18 cellular contexts compared by ENCODE assay signal in genomic region chr6:77173472-77174074, GRCh38.
DNase-seq lines count a peak whose midpoint lies in the region; ATAC-seq, FAIRE-seq and TF ChIP-seq lines count a peak whose summit lies in the region.
"Had no signal": no experiment of that assay in that cellular context is flagged by ENCODE, and none has a peak within 500 bp of the region (broad histone marks: within the 10 kb centered on the region; RNA-seq: fewer than 3 reads in every experiment).

No MANE protein-coding gene starts in this region.

- H3K9me3 ChIP-seq in A549 (no peaks in the 10 kb centered on the region), suprapubic skin (peaks cover 16% of the 10 kb centered on the region)
- H3K9me3 ChIP-seq: gastrocnemius medialis, prostate gland had no signal

- POLR2A ChIA-PET in A549 (lab: Yijun Ruan, JAX), result no interaction called here

- CTCF ChIA-PET in A549 (lab: Yijun Ruan, JAX), result interaction anchor here (1.0 kb wide), 1 partner anchor 17 kb away, joined by 3 read pairs; no protein-coding TSS in a partner anchor

- peaks cover 2% of the 10 kb centered on the region for H3K27me3 Mint-ChIP-seq in GM23338 (ENCODE audit: insufficient read depth, low read depth, poor library complexity)

- WGBS in A549 (ENCODE audit: missing lambda C conversion rate), result 69% methylated on average over 3 of the region's 7 CpGs
- 92% methylated on average over 5 of the region's 7 CpGs for WGBS in suprapubic skin

- H3K4me1 ChIP-seq in A549 (no peaks in the 10 kb centered on the region), GM23338 (ENCODE audit: insufficient read depth) (no peaks in the 10 kb centered on the region), suprapubic skin (no peaks in the 10 kb centered on the region)
- H3K4me1 ChIP-seq: gastrocnemius medialis, prostate gland, upper lobe of left lung had no signal

- TF ChIP-seq EP300 in A549 (IDR thresholded peaks at IDR 0.05) (no peak), suprapubic skin (IDR thresholded peaks at IDR 0.05) (no peak)

- H3K36me3 ChIP-seq in GM23338 (ENCODE audit: insufficient read depth) (no peaks in the 10 kb centered on the region), suprapubic skin (no peaks in the 10 kb centered on the region)
- H3K36me3 ChIP-seq: gastrocnemius medialis, prostate gland, upper lobe of left lung had no signal

- H3K9me2 ChIP-seq in GM23338 (ENCODE audit: insufficient read depth), result no peaks in the 10 kb centered on the region

- H3K4me3 ChIP-seq in A549 (no peak overlapping the region), GM23338 (no peak overlapping the region), fibroblast of villous mesenchyme (ENCODE audit: low read depth, low read length) (no peak overlapping the region), suprapubic skin (no peak overlapping the region)
- H3K4me3 ChIP-seq: gastrocnemius medialis, prostate gland, upper lobe of left lung had no signal

- H3K27ac ChIP-seq in A549 (no peak overlapping the region), GM23338 (ENCODE audit: low read depth) (no peak overlapping the region), suprapubic skin (no peak overlapping the region)
- H3K27ac ChIP-seq: gastrocnemius medialis, prostate gland, upper lobe of left lung had no signal

- no peak overlapping the region for H3K27ac Mint-ChIP-seq in GM23338
- H3K27ac Mint-ChIP-seq: activated T-cell treated with anti-CD3 and anti-CD28 coated beads, Interleukin-2, amount 50 U/mL, for 72 hours had no signal

- H3K4me1 Mint-ChIP-seq in GM23338, result no peaks in the 10 kb centered on the region

- 0 out of 5 replicates have a peak, but pooled peaks of 1 of the 2 experiments have one; percentile 7 for TF ChIP-seq RAD21 in A549 (conservative IDR thresholded peaks at IDR 0.05 in 1 of 2, IDR thresholded peaks at IDR 0.05 in 1 of 2)

- H3K4me2 ChIP-seq in A549, result no peak overlapping the region
- H3K4me2 ChIP-seq in GM23338, result no peak overlapping the region

- no peaks in the 10 kb centered on the region for H3K36me3 Mint-ChIP-seq in GM23338 (ENCODE audit: low read depth)

- TF ChIP-seq CTCF in A549 (IDR thresholded peaks at IDR 0.05) (no peak), GM23338 (conservative IDR thresholded peaks at IDR 0.05; ENCODE audit: low read depth in 2 of 2) (peak; percentile 72 to 94), fibroblast of villous mesenchyme (IDR thresholded peaks at IDR 0.05; ENCODE audit: insufficient read depth, low read depth, low read length) (peak; percentile 41), suprapubic skin (IDR thresholded peaks at IDR 0.05) (no peak)

- peak in 1 of 2 experiments; percentile 21 for DNase-seq in A549 (ENCODE audit: low read depth in 1 of 2, low spot score in 1 of 2)
- peak; percentile 66 for DNase-seq in GM23338 (ENCODE audit: low spot score)
- DNase-seq in fibroblast of villous mesenchyme (ENCODE audit: low read depth), result peak; percentile 21
- no peak for DNase-seq in suprapubic skin (ENCODE audit: low spot score in 2 of 2)
- DNase-seq in NCI-H1930 (lab: John Stamatoyannopoulos, UW), result no peak
- DNase-seq in stimulated activated CD4-positive, alpha-beta T cell treated with anti-CD3 and anti-CD28 coated beads, Interleukin-4, amount 100 ng/mL, for 4 hours, result no peak
- DNase-seq: activated CD4-positive, alpha-beta T cell treated with anti-CD3 and anti-CD28 coated beads for 4 hours; activated T-cell treated with anti-CD3 and anti-CD28 coated beads, Interleukin-2, amount 50 U/mL, for 72 hours; amniotic stem cell; DMS79; gastrocnemius medialis; MV-4-11; NCI-H446; stimulated activated CD8-positive, alpha-beta memory T cell treated with anti-CD3 and anti-CD28 coated beads, Interleukin-4, amount 100 ng/mL, for 48 hours; upper lobe of left lung had no signal

- H2AFZ ChIP-seq in GM23338, result no peak overlapping the region

- no peaks in the 10 kb centered on the region for H3K27me3 ChIP-seq in GM23338 (ENCODE audit: insufficient read depth)
- no peaks in the 10 kb centered on the region for H3K27me3 ChIP-seq in suprapubic skin
- H3K27me3 ChIP-seq: gastrocnemius medialis, upper lobe of left lung had no signal

- no peak overlapping the region for H3K4me3 Mint-ChIP-seq in GM23338
- H3K4me3 Mint-ChIP-seq: activated T-cell treated with anti-CD3 and anti-CD28 coated beads, Interleukin-2, amount 50 U/mL, for 72 hours had no signal

- TF ChIP-seq POLR2A in A549 (IDR thresholded peaks at IDR 0.05; ENCODE audit: low read length) (no peak), suprapubic skin (IDR thresholded peaks at IDR 0.05) (no peak)

- H3F3A ChIP-seq in GM23338 (replicated peaks; ENCODE audit: low read depth), result no peaks in the 10 kb centered on the region

- no peak for FAIRE-seq in A549 (lab: Jason Lieb, UNC)

- H3K79me2 ChIP-seq in GM23338 (replicated peaks; ENCODE audit: insufficient read depth), result no peaks in the 10 kb centered on the region

- no peaks in the 10 kb centered on the region for H4K20me1 ChIP-seq in GM23338 (replicated peaks; ENCODE audit: insufficient read depth)

- H3K9me3 Mint-ChIP-seq in GM23338, result no peaks in the 10 kb centered on the region; the same call in 2 of the 3 replicates

- no peak for ATAC-seq in A549
- peak; percentile 99 for ATAC-seq in GM23338
- peak; percentile 94 for ATAC-seq in SK-N-SH treated with all-trans-retinoic acid at 6 μM for 48 hours
- no peak for ATAC-seq in HG02610 (IDR thresholded peaks at IDR 0.05; ENCODE audit: unreplicated experiment)
- ATAC-seq: activated T-cell treated with anti-CD3 and anti-CD28 coated beads, Interleukin-2, amount 50 U/mL, for 72 hours; gastrocnemius medialis had no signal

TF ChIP-seq in A549, 52 proteins besides CTCF, POLR2A, EP300 and RAD21:
- TF ChIP-seq MAFK (IDR thresholded peaks at IDR 0.05; ENCODE audit: partially characterized antibody) (peak; percentile 3), CBX8 (IDR thresholded peaks at IDR 0.05) (no peak)

TF ChIP-seq in GM23338, 12 proteins besides CTCF, POLR2A, EP300 and RAD21 (continues in another document):
- no peak for TF ChIP-seq JUNB (IDR thresholded peaks at IDR 0.05; ENCODE audit: unreplicated experiment)

TF ChIP-seq in SK-N-SH treated with all-trans-retinoic acid at 6 μM for 48 hours, 23 proteins besides CTCF, POLR2A, EP300 and RAD21 (continues in another document):
- TF ChIP-seq CSDC2 (CRISPR knock-in tag; IDR thresholded peaks at IDR 0.05) (no peak), CREB5 (CRISPR knock-in tag; IDR thresholded peaks at IDR 0.05; ENCODE audit: low read depth) (no peak), PPARA (CRISPR knock-in tag; IDR thresholded peaks at IDR 0.05; ENCODE audit: borderline replicate concordance) (no peak), ZNF565 (CRISPR knock-in tag; conservative IDR thresholded peaks at IDR 0.05; ENCODE audit: low read depth) (no peak), ZFP30 (CRISPR knock-in tag; IDR thresholded peaks at IDR 0.05) (no peak), ARNTL (CRISPR knock-in tag; IDR thresholded peaks at IDR 0.05; ENCODE audit: borderline replicate concordance, low read depth) (no peak), ZNF8 (CRISPR knock-in tag; IDR thresholded peaks at IDR 0.05) (no peak), ZFP3 (CRISPR knock-in tag; IDR thresholded peaks at IDR 0.05) (no peak), TOX (CRISPR knock-in tag; IDR thresholded peaks at IDR 0.05; ENCODE audit: borderline replicate concordance) (no peak), GLIS3 (CRISPR knock-in tag; IDR thresholded peaks at IDR 0.05) (no peak), TCF4 (CRISPR knock-in tag; IDR thresholded peaks at IDR 0.05; ENCODE audit: borderline replicate concordance) (no peak)
- TF ChIP-seq, protein P1, sequence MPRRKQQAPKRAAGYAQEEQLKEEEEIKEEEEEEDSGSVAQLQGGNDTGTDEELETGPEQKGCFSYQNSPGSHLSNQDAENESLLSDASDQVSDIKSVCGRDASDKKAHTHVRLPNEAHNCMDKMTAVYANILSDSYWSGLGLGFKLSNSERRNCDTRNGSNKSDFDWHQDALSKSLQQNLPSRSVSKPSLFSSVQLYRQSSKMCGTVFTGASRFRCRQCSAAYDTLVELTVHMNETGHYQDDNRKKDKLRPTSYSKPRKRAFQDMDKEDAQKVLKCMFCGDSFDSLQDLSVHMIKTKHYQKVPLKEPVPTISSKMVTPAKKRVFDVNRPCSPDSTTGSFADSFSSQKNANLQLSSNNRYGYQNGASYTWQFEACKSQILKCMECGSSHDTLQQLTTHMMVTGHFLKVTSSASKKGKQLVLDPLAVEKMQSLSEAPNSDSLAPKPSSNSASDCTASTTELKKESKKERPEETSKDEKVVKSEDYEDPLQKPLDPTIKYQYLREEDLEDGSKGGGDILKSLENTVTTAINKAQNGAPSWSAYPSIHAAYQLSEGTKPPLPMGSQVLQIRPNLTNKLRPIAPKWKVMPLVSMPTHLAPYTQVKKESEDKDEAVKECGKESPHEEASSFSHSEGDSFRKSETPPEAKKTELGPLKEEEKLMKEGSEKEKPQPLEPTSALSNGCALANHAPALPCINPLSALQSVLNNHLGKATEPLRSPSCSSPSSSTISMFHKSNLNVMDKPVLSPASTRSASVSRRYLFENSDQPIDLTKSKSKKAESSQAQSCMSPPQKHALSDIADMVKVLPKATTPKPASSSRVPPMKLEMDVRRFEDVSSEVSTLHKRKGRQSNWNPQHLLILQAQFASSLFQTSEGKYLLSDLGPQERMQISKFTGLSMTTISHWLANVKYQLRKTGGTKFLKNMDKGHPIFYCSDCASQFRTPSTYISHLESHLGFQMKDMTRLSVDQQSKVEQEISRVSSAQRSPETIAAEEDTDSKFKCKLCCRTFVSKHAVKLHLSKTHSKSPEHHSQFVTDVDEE (CRISPR knock-in tag; IDR thresholded peaks at IDR 0.05), result no peak

Comparison
In these comparisons a context has a peak if more than half of its experiments do, and no peak if none do; other contexts are left out.
1. ATAC-seq: peak in GM23338 (single experiment) and SK-N-SH treated with all-trans-retinoic acid at 6 μM for 48 hours (single experiment); none in A549 (0 of 2) and HG02610 (single experiment).
2. DNase-seq: peak in GM23338 (single experiment) and fibroblast of villous mesenchyme (single experiment); none in suprapubic skin (0 of 2), NCI-H1930 (0 of 2) and stimulated activated CD4-positive, alpha-beta T cell treated with anti-CD3 and anti-CD28 coated beads, Interleukin-4, amount 100 ng/mL, for 4 hours (0 of 2).
3. CTCF ChIP-seq: peak in GM23338 (2 of 2) and fibroblast of villous mesenchyme (single experiment); none in A549 (single experiment) and suprapubic skin (0 of 2).